1 cellular context compared by ENCODE assay signal in the genomic region with DNA sequence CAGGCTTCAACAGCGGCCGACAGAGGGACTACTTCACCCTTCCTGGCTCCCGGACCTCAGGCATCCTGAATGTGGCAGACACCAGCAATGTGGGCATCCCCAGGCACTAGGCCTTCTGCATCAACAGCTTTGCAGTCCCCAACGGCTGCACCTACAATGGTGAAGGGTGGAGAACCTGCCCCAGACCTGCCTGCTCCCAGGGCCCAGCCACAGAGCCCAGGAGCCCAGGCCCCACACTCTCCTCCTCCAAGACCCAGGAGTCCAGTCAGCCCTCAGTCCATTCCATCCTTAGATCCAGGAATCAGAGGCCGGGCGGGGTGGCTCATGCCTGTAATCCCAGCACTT.
TF ChIP-seq lines count a peak whose summit lies in the region.

No MANE protein-coding gene starts in this region.

TF ChIP-seq in H1, 55 proteins besides CTCF, POLR2A, EP300 and RAD21:
- TF ChIP-seq TEAD4 (IDR thresholded peaks at IDR 0.05; ENCODE audit: low read depth, low read length) (no peak), RNF2 (IDR thresholded peaks at IDR 0.05; ENCODE audit: borderline replicate concordance, low read depth, low read length, missing control alignments, poor library complexity, severe bottlenecking) (no peak), CHD2 (IDR thresholded peaks at IDR 0.05; ENCODE audit: low read length) (no peak), RFX5 (IDR thresholded peaks at IDR 0.05; ENCODE audit: borderline replicate concordance, low read depth, low read length) (no peak), GTF2F1 (IDR thresholded peaks at IDR 0.05; ENCODE audit: borderline replicate concordance, low read depth, low read length) (no peak), SIRT6 (IDR thresholded peaks at IDR 0.05; ENCODE audit: low read length) (no peak), JUND (IDR thresholded peaks at IDR 0.05; ENCODE audit: low read length) (no peak), KDM5A (IDR thresholded peaks at IDR 0.05; ENCODE audit: low read length) (no peak), CREB1 (IDR thresholded peaks at IDR 0.05) (no peak), SRF (IDR thresholded peaks at IDR 0.05; ENCODE audit: low read depth, low read length) (no peak), ASH2L (IDR thresholded peaks at IDR 0.05; ENCODE audit: low read length) (no peak), YY1 (IDR thresholded peaks at IDR 0.05; ENCODE audit: low read depth, low read length) (no peak), TAF1 (IDR thresholded peaks at IDR 0.05; ENCODE audit: low read depth, low read length) (no peak), NANOG (IDR thresholded peaks at IDR 0.05; ENCODE audit: insufficient read depth, low read depth, low read length, poor library complexity, severe bottlenecking) (no peak), KDM1A (IDR thresholded peaks at IDR 0.05; ENCODE audit: borderline replicate concordance, low read length) (no peak), PHF8 (conservative IDR thresholded peaks at IDR 0.05; ENCODE audit: low read depth, low read length) (no peak), BCL11A (IDR thresholded peaks at IDR 0.05; ENCODE audit: low read depth in 2 of 2, low read length in 2 of 2) (no peak), CBX5 (IDR thresholded peaks at IDR 0.05; ENCODE audit: low read depth, low read length) (no peak)
